Comparison of ENCODE assay signal across 17 cellular contexts in the genomic region with DNA sequence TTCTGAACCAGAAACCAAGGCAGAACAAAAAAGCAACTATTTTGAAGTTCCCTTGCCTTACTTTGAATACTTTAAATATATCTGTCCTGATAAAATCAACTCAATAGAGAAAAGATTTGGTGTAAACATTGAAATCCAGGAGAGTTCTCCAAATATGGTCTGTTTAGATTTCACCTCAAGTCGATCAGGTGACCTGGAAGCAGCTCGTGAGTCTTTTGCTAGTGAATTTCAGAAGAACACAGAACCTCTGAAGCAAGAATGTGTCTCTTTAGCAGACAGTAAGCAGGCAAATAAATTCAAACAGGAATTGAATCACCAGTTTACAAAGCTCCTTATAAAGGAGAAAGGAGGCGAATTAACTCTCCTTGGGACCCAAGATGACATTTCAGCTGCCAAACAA. TPM values are rescaled to one million over a fixed set of nuclear protein-coding genes. Genes with fewer than 3 reads are reported as not detected.
DNase-seq lines count a peak whose midpoint lies in the region; ATAC-seq lines count a peak whose summit lies in the region.
"Had no signal": no experiment of that assay in that cellular context is flagged by ENCODE, and none has a peak within 500 bp of the region (broad histone marks: within the 10 kb centered on the region; RNA-seq: fewer than 3 reads in every experiment).

No MANE protein-coding gene starts in this region.

- CTCF ChIA-PET in activated CD4-positive, alpha-beta T cell treated with anti-CD3 and anti-CD28 coated beads, Interleukin-2, amount 10 ng/mL, durations not matched to agents 7 days and 5 days (lab: Charles Lee): interaction anchor here (0.9 to 1.6 kb wide), 3 partner anchors 8 to 111 kb away, joined by 3 to 7 read pairs (median 4); a partner anchor contains a TSS
- CTCF ChIA-PET in activated CD4-positive, alpha-beta memory T cell treated with anti-CD3 and anti-CD28 coated beads for 36 hours (lab: Charles Lee): interaction anchor here (2.6 kb wide), 1 partner anchor 110 kb away, joined by 10 read pairs; no protein-coding TSS in a partner anchor

- POLR2A ChIA-PET in activated CD4-positive, alpha-beta T cell treated with anti-CD3 and anti-CD28 coated beads, Interleukin-2, amount 10 ng/mL, durations not matched to agents 7 days and 5 days (lab: Charles Lee): no interaction called here
- POLR2A ChIA-PET in activated CD4-positive, alpha-beta memory T cell treated with anti-CD3 and anti-CD28 coated beads for 36 hours (lab: Charles Lee): interaction anchor here (1.4 kb wide), 1 partner anchor 112 kb away, joined by 5 read pairs; a partner anchor contains a TSS

- no peaks in the 10 kb centered on the region for H3K27me3 Mint-ChIP-seq in activated CD4-positive, alpha-beta T cell treated with anti-CD3 and anti-CD28 coated beads, Interleukin-2, amount 10 ng/mL, durations not matched to agents 7 days and 5 days
- no peaks in the 10 kb centered on the region for H3K27me3 Mint-ChIP-seq in activated CD4-positive, alpha-beta memory T cell treated with anti-CD3 and anti-CD28 coated beads for 36 hours
- H3K27me3 Mint-ChIP-seq in stimulated activated memory B cell treated with anti-CD40 and anti-IgM and Interleukin-4, amounts not matched to agents 10 μg/mL and 1 μg/mL and 100 μg/mL, for 72 hours: no peaks in the 10 kb centered on the region

- DNase-seq in activated CD4-positive, alpha-beta T cell treated with anti-CD3 and anti-CD28 coated beads, Interleukin-2, amount 10 ng/mL, durations not matched to agents 7 days and 5 days: no peak
- DNase-seq in activated CD4-positive, alpha-beta T cell treated with anti-CD3 and anti-CD28 coated beads, Interleukin-2, amount 50 U/mL, for 48 hours: no peak
- DNase-seq in activated CD4-positive, alpha-beta memory T cell treated with anti-CD3 and anti-CD28 coated beads for 36 hours: no peak
- DNase-seq in left lobe of liver (ENCODE audit: low spot score) (no peak), NCI-H526 (lab: John Stamatoyannopoulos, UW) (no peak)
- DNase-seq in activated effector memory CD4-positive, alpha-beta T cell treated with anti-CD3 and anti-CD28 coated beads, Interleukin-2, amount 50 U/mL, for 16 hours: no peak
- DNase-seq: activated CD4-positive, alpha-beta T cell treated with anti-CD3 and anti-CD28 coated beads, Interleukin-2, amount 50 U/mL, for 1 hour; adrenal gland; head of caudate nucleus; islet precursor cell; NCI-H2107; NCI-H774 had no signal

- H3K9me3 Mint-ChIP-seq in activated CD4-positive, alpha-beta T cell treated with anti-CD3 and anti-CD28 coated beads, Interleukin-2, amount 10 ng/mL, durations not matched to agents 7 days and 5 days: no peaks in the 10 kb centered on the region
- no peaks in the 10 kb centered on the region for H3K9me3 Mint-ChIP-seq in activated CD4-positive, alpha-beta memory T cell treated with anti-CD3 and anti-CD28 coated beads for 36 hours
- no peaks in the 10 kb centered on the region for H3K9me3 Mint-ChIP-seq in stimulated activated memory B cell treated with anti-CD40 and anti-IgM and Interleukin-4, amounts not matched to agents 10 μg/mL and 1 μg/mL and 100 μg/mL, for 72 hours

- H3K36me3 Mint-ChIP-seq in activated CD4-positive, alpha-beta T cell treated with anti-CD3 and anti-CD28 coated beads, Interleukin-2, amount 10 ng/mL, durations not matched to agents 7 days and 5 days (ENCODE audit: low read depth): peaks cover 84% of the 10 kb centered on the region
- H3K36me3 Mint-ChIP-seq in activated CD4-positive, alpha-beta memory T cell treated with anti-CD3 and anti-CD28 coated beads for 36 hours: peaks cover 57% of the 10 kb centered on the region
- peaks cover 59% of the 10 kb centered on the region for H3K36me3 Mint-ChIP-seq in stimulated activated memory B cell treated with anti-CD40 and anti-IgM and Interleukin-4, amounts not matched to agents 10 μg/mL and 1 μg/mL and 100 μg/mL, for 72 hours

- H3K4me3 Mint-ChIP-seq in activated CD4-positive, alpha-beta T cell treated with anti-CD3 and anti-CD28 coated beads, Interleukin-2, amount 10 ng/mL, durations not matched to agents 7 days and 5 days: peak overlapping the region; percentile 23
- H3K4me3 Mint-ChIP-seq in activated CD4-positive, alpha-beta memory T cell treated with anti-CD3 and anti-CD28 coated beads for 36 hours: no peak overlapping the region
- no peak overlapping the region for H3K4me3 Mint-ChIP-seq in stimulated activated memory B cell treated with anti-CD40 and anti-IgM and Interleukin-4, amounts not matched to agents 10 μg/mL and 1 μg/mL and 100 μg/mL, for 72 hours

- peaks cover 76% of the 10 kb centered on the region for H3K4me1 Mint-ChIP-seq in activated CD4-positive, alpha-beta T cell treated with anti-CD3 and anti-CD28 coated beads, Interleukin-2, amount 10 ng/mL, durations not matched to agents 7 days and 5 days
- H3K4me1 Mint-ChIP-seq in activated CD4-positive, alpha-beta memory T cell treated with anti-CD3 and anti-CD28 coated beads for 36 hours (ENCODE audit: low read depth): peaks cover 67% of the 10 kb centered on the region
- peaks cover 73% of the 10 kb centered on the region for H3K4me1 Mint-ChIP-seq in stimulated activated memory B cell treated with anti-CD40 and anti-IgM and Interleukin-4, amounts not matched to agents 10 μg/mL and 1 μg/mL and 100 μg/mL, for 72 hours

- intact Hi-C loops in activated CD4-positive, alpha-beta memory T cell treated with anti-CD3 and anti-CD28 coated beads for 36 hours (cut with micrococcal nuclease): loop anchor here (10.0 kb wide), 1 partner anchor 734 kb away; a partner anchor contains a TSS

- ATAC-seq in left lobe of liver: peak; percentile 7
- ATAC-seq in stimulated activated memory B cell treated with anti-CD40 and anti-IgM and Interleukin-4, amounts not matched to agents 10 μg/mL and 1 μg/mL and 100 μg/mL, for 72 hours: no peak
- ATAC-seq in GM18868 (IDR thresholded peaks at IDR 0.05; ENCODE audit: unreplicated experiment): no peak
- ATAC-seq: A549, HCT116 had no signal

- peak overlapping the region; percentile 77 for H3K27ac Mint-ChIP-seq in activated CD4-positive, alpha-beta T cell treated with anti-CD3 and anti-CD28 coated beads, Interleukin-2, amount 10 ng/mL, durations not matched to agents 7 days and 5 days
- H3K27ac Mint-ChIP-seq in activated CD4-positive, alpha-beta memory T cell treated with anti-CD3 and anti-CD28 coated beads for 36 hours: peak overlapping the region; percentile 40
- H3K27ac Mint-ChIP-seq in stimulated activated memory B cell treated with anti-CD40 and anti-IgM and Interleukin-4, amounts not matched to agents 10 μg/mL and 1 μg/mL and 100 μg/mL, for 72 hours: peak overlapping the region; percentile 85

RNA-seq across cellular contexts. Expression of a gene that starts 4.6 kb away (rescaled TPM):
- 100 to 1,000 TPM; 162 to 189 TPM for total RNA-seq in activated CD4-positive, alpha-beta T cell treated with anti-CD3 and anti-CD28 coated beads, Interleukin-2, amount 10 ng/mL, durations not matched to agents 7 days and 5 days
- total RNA-seq in activated CD4-positive, alpha-beta memory T cell treated with anti-CD3 and anti-CD28 coated beads for 36 hours: 10 to 100 TPM; 39.6 to 40.8 TPM
- 31.1 TPM for total RNA-seq in left lobe of liver

RNA-seq across cellular contexts. Expression of a gene that starts 4.7 kb away (rescaled TPM):
- 100 to 1,000 TPM; 172 to 186 TPM for total RNA-seq in activated CD4-positive, alpha-beta T cell treated with anti-CD3 and anti-CD28 coated beads, Interleukin-2, amount 10 ng/mL, durations not matched to agents 7 days and 5 days
- 10 to 100 TPM; 38.1 to 38.4 TPM for total RNA-seq in activated CD4-positive, alpha-beta memory T cell treated with anti-CD3 and anti-CD28 coated beads for 36 hours
- total RNA-seq in left lobe of liver: 39.0 TPM

RNA-seq across cellular contexts. Expression of a gene that starts 8.7 kb away (rescaled TPM):
- 10 to 100 TPM; 39.8 to 40.9 TPM for total RNA-seq in activated CD4-positive, alpha-beta T cell treated with anti-CD3 and anti-CD28 coated beads, Interleukin-2, amount 10 ng/mL, durations not matched to agents 7 days and 5 days
- total RNA-seq in activated CD4-positive, alpha-beta memory T cell treated with anti-CD3 and anti-CD28 coated beads for 36 hours: 10 to 100 TPM in 1 of 2 experiments, 1 to 10 TPM in 1; 9.1 to 11.0 TPM
- total RNA-seq in left lobe of liver: 1.0 TPM
- total RNA-seq: G401 had no signal

RNA-seq across cellular contexts. Expression of a gene that starts 54.0 kb away (rescaled TPM):
- total RNA-seq in activated CD4-positive, alpha-beta T cell treated with anti-CD3 and anti-CD28 coated beads, Interleukin-2, amount 10 ng/mL, durations not matched to agents 7 days and 5 days: 10 to 100 TPM; 48.8 to 53.3 TPM
- total RNA-seq in activated CD4-positive, alpha-beta memory T cell treated with anti-CD3 and anti-CD28 coated beads for 36 hours: 10 to 100 TPM; 43.4 to 46.0 TPM
- 47.1 TPM for total RNA-seq in left lobe of liver
